ENCODE assay signal across 2 cellular contexts in genomic region chr17:58086953-58087352, GRCh38.
TF ChIP-seq lines count a peak whose summit lies in the region.

No MANE protein-coding gene starts in this region.

TF ChIP-seq in SK-N-SH, 30 proteins besides CTCF, POLR2A, EP300 and RAD21 (continued from another document):
- no peak for TF ChIP-seq USF1 (IDR thresholded peaks at IDR 0.05; ENCODE audit: borderline replicate concordance, low read depth)
TF ChIP-seq in SK-N-SH: peak in this region for 0.

TF ChIP-seq in SK-N-SH treated with all-trans-retinoic acid at 6 μM for 48 hours, 23 proteins besides CTCF, POLR2A, EP300 and RAD21 (continued from another document):
- TF ChIP-seq, protein P1, sequence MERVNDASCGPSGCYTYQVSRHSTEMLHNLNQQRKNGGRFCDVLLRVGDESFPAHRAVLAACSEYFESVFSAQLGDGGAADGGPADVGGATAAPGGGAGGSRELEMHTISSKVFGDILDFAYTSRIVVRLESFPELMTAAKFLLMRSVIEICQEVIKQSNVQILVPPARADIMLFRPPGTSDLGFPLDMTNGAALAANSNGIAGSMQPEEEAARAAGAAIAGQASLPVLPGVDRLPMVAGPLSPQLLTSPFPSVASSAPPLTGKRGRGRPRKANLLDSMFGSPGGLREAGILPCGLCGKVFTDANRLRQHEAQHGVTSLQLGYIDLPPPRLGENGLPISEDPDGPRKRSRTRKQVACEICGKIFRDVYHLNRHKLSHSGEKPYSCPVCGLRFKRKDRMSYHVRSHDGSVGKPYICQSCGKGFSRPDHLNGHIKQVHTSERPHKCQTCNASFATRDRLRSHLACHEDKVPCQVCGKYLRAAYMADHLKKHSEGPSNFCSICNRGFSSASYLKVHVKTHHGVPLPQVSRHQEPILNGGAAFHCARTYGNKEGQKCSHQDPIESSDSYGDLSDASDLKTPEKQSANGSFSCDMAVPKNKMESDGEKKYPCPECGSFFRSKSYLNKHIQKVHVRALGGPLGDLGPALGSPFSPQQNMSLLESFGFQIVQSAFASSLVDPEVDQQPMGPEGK (CRISPR knock-in tag; IDR thresholded peaks at IDR 0.05; ENCODE audit: borderline replicate concordance), result no peak
- no peak for TF ChIP-seq CSDC2 (CRISPR knock-in tag; IDR thresholded peaks at IDR 0.05)
- no peak for TF ChIP-seq ZFP30 (CRISPR knock-in tag; IDR thresholded peaks at IDR 0.05)
- no peak for TF ChIP-seq ZNF8 (CRISPR knock-in tag; IDR thresholded peaks at IDR 0.05)
- TF ChIP-seq PPARA (CRISPR knock-in tag; IDR thresholded peaks at IDR 0.05; ENCODE audit: borderline replicate concordance), result no peak
